Comparison of ENCODE assay signal across 7 cellular contexts in genomic region chr19:49533551-49534488, GRCh38. TPM values are rescaled to one million over a fixed set of nuclear protein-coding genes. Genes with fewer than 3 reads are reported as not detected.
A peak's percentile ranks its signal among the peaks of the same experiment; 100 is the strongest.
DNase-seq lines count a peak whose midpoint lies in the region; ATAC-seq and TF ChIP-seq lines count a peak whose summit lies in the region.

No MANE protein-coding gene starts in this region.

- peaks cover 0 to 11% (median 0%) of the 10 kb centered on the region in 3 donors for H3K27me3 Mint-ChIP-seq in naive B cell
- H3K27me3 Mint-ChIP-seq in stimulated activated naive B cell treated with anti-CD40 and anti-IgM and Interleukin-4, amounts not matched to agents 10 μg/mL and 1 μg/mL and 100 μg/mL, for 72 hours, result no peaks in the 10 kb centered on the region

- TF ChIP-seq CTCF in GM13976 (IDR thresholded peaks at IDR 0.05; ENCODE audit: borderline replicate concordance, control extremely low read depth, extremely low read depth, insufficient read depth, missing control alignments), result peak; percentile 31

- peak overlapping the region; percentile 81 to 91 (median 90) for H3K4me3 Mint-ChIP-seq in naive B cell
- peak overlapping the region; percentile 84 to 87 for H3K4me3 Mint-ChIP-seq in stimulated activated naive B cell treated with anti-CD40 and anti-IgM and Interleukin-4, amounts not matched to agents 10 μg/mL and 1 μg/mL and 100 μg/mL, for 72 hours

- DNase-seq in GM13976 (ENCODE audit: low spot score) (peak; percentile 86), NCI-H82 (lab: John Stamatoyannopoulos, UW) (peak; percentile 87), erythroblast (lab: John Stamatoyannopoulos, UW) (peak; percentile 84 to 90), naive B cell (peak; percentile 87)
- peak; percentile 86 for DNase-seq in activated CD8-positive, alpha-beta memory T cell treated with anti-CD3 and anti-CD28 coated beads, Interleukin-2, amount 50 U/mL, for 4 hours
- DNase-seq in stimulated activated naive B cell treated with anti-CD40 and anti-IgM and Interleukin-4, amounts not matched to agents 10 μg/mL and 1 μg/mL and 100 μg/mL, for 72 hours, result peak; percentile 78

- no peaks in the 10 kb centered on the region for H3K9me3 Mint-ChIP-seq in naive B cell
- H3K9me3 Mint-ChIP-seq in stimulated activated naive B cell treated with anti-CD40 and anti-IgM and Interleukin-4, amounts not matched to agents 10 μg/mL and 1 μg/mL and 100 μg/mL, for 72 hours, result no peaks in the 10 kb centered on the region

- H3K27ac Mint-ChIP-seq in naive B cell, result peak overlapping the region in 5 of 6 donors; percentile 44 to 95 (median 89)
- peak overlapping the region; percentile 66 for H3K27ac Mint-ChIP-seq in stimulated activated naive B cell treated with anti-CD40 and anti-IgM and Interleukin-4, amounts not matched to agents 10 μg/mL and 1 μg/mL and 100 μg/mL, for 72 hours

- peaks cover 23 to 43% (median 38%) of the 10 kb centered on the region in 3 donors for H3K4me1 Mint-ChIP-seq in naive B cell
- H3K4me1 Mint-ChIP-seq in stimulated activated naive B cell treated with anti-CD40 and anti-IgM and Interleukin-4, amounts not matched to agents 10 μg/mL and 1 μg/mL and 100 μg/mL, for 72 hours, result peaks cover 20 to 47% of the 10 kb centered on the region in 2 donors

- H3K36me3 Mint-ChIP-seq in naive B cell, result no peaks in the 10 kb centered on the region
- no peaks in the 10 kb centered on the region for H3K36me3 Mint-ChIP-seq in stimulated activated naive B cell treated with anti-CD40 and anti-IgM and Interleukin-4, amounts not matched to agents 10 μg/mL and 1 μg/mL and 100 μg/mL, for 72 hours

- peak; percentile 50 for ATAC-seq in HG02884 (IDR thresholded peaks at IDR 0.05; ENCODE audit: unreplicated experiment)
- ATAC-seq in naive B cell (ENCODE audit: low read depth in 2 of 2), result peak; percentile 86
- peak; percentile 81 to 89 for ATAC-seq in stimulated activated naive B cell treated with anti-CD40 and anti-IgM and Interleukin-4, amounts not matched to agents 10 μg/mL and 1 μg/mL and 100 μg/mL, for 72 hours (replicated peaks)

- TF ChIP-seq POLR2A in erythroblast (IDR thresholded peaks at IDR 0.05; ENCODE audit: low read length), result no peak

- in situ Hi-C loops in GM13976 (cut with MboI; ENCODE audit: low sequenced_read_pairs, unreplicated experiment), result no loop called here

RNA-seq across cellular contexts. Expression of gene RCN3, which starts 6.0 kb away (rescaled TPM):
- polyA plus RNA-seq in naive B cell (ENCODE audit: low read depth in 6 of 6), result under 1 TPM in 2 of 6 donors, not detected in 4; 0.17 to 0.43 TPM

RNA-seq across cellular contexts. Expression of gene FCGRT, which starts 21.4 kb away (rescaled TPM):
- 10 to 100 TPM; 56.7 to 69.7 (median 62.7) TPM for polyA plus RNA-seq in naive B cell (ENCODE audit: low read depth in 6 of 6)

RNA-seq across cellular contexts. Expression of gene RPS11, which starts 37.6 kb away (rescaled TPM):
- 1,000 to 10,000 TPM; 2,581 to 3,900 (median 3,339) TPM for polyA plus RNA-seq in naive B cell (ENCODE audit: low read depth in 6 of 6)

RNA-seq across cellular contexts. Expression of gene RPL13A, which starts 46.4 kb away (rescaled TPM):
- 1,000 to 10,000 TPM; 1,519 to 3,103 (median 2,606) TPM for polyA plus RNA-seq in naive B cell (ENCODE audit: low read depth in 6 of 6)

RNA-seq across cellular contexts. Expression of gene NOSIP, which starts 46.5 kb away (rescaled TPM):
- polyA plus RNA-seq in naive B cell (ENCODE audit: low read depth in 6 of 6), result 100 to 1,000 TPM in 5 of 6 donors, 10 to 100 TPM in 1; 89.5 to 136 (median 113) TPM

Comparison
In these comparisons a context has a peak if more than half of its experiments do, and no peak if none do; other contexts are left out.
1. Peak in every context shown above with its lines: DNase-seq and ATAC-seq.